Comparison of ENCODE assay signal across 8 cellular contexts in the genomic region with DNA sequence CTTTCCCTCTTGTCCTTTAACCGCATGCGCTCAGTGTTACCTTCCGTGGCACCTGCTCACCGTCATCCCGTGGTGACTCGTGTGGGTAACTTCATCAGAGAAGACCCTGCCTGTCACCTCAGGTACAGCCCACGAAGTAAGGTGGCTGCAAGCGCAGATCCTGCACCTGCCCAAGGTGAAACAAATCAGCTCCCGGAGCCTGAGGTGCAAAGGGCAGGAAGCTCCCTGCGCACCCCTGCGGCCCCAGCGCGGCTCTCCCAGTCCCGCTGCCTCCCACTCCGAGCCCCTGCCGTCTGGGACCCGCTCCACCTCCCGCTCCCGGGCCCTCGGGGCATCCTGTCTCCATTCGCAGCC.
A peak's percentile ranks its signal among the peaks of the same experiment; 100 is the strongest.
DNase-seq lines count a peak whose midpoint lies in the region; ATAC-seq and TF ChIP-seq lines count a peak whose summit lies in the region.

No MANE protein-coding gene starts in this region.

- H3K9me3 ChIP-seq in HUES6 (ENCODE audit: control insufficient read depth, insufficient read depth, low read depth, low read length), result no peaks in the 10 kb centered on the region
- H3K9me3 ChIP-seq in ectodermal cell (ENCODE audit: control insufficient read depth, low read length), result no peaks in the 10 kb centered on the region

- H3K27me3 Mint-ChIP-seq in neural crest cell (ENCODE audit: low read depth), result peaks cover 51% of the 10 kb centered on the region

- H3K4me1 ChIP-seq in HUES6 (ENCODE audit: control insufficient read depth, insufficient read depth, low read length) (no peaks in the 10 kb centered on the region), ectodermal cell (ENCODE audit: control insufficient read depth, insufficient read depth, low read length) (no peaks in the 10 kb centered on the region)

- H3K36me3 ChIP-seq in BJ (ENCODE audit: control insufficient read depth, insufficient read depth, low read length), result no peaks in the 10 kb centered on the region
- H3K36me3 ChIP-seq in HUES6 (ENCODE audit: control insufficient read depth, insufficient read depth, low read length), result no peaks in the 10 kb centered on the region
- H3K36me3 ChIP-seq in ectodermal cell (ENCODE audit: control insufficient read depth, insufficient read depth, low read length), result no peaks in the 10 kb centered on the region

- H3K27ac ChIP-seq in HUES6 (ENCODE audit: low read depth, low read length) (no peak overlapping the region), ectodermal cell (ENCODE audit: insufficient read depth, low read depth, low read length, poor library complexity, severe bottlenecking) (no peak overlapping the region)

- peak overlapping the region; percentile 72 for H3K9ac ChIP-seq in HUES6 (ENCODE audit: low read length)

- peaks cover 8% of the 10 kb centered on the region for H3K4me1 Mint-ChIP-seq in neural crest cell

- peak overlapping the region; percentile 79 for H3K4me3 Mint-ChIP-seq in neural crest cell

- TF ChIP-seq CTCF in BJ (IDR thresholded peaks at IDR 0.05; ENCODE audit: insufficient read depth, low read depth, low read length), result no peak
- no peak for TF ChIP-seq CTCF in neural crest cell (conservative IDR thresholded peaks at IDR 0.05)

- POLR2A ChIA-PET in BJ (lab: Charles Lee), result no interaction called here

- no peaks in the 10 kb centered on the region for H3K36me3 Mint-ChIP-seq in neural crest cell (ENCODE audit: low read depth)

- H3K27me3 ChIP-seq in BJ (ENCODE audit: control insufficient read depth, insufficient read depth, low read length) (no peaks in the 10 kb centered on the region), HUES6 (ENCODE audit: control insufficient read depth, insufficient read depth, low read length) (peaks cover 64% of the 10 kb centered on the region), ectodermal cell (ENCODE audit: control insufficient read depth, insufficient read depth, low read length, poor library complexity, severe bottlenecking) (peaks cover 45% of the 10 kb centered on the region)

- 38 to 41% methylated on average over 21 of the region's 21 CpGs for WGBS in ectodermal cell, 2 experiments

- H3K27ac Mint-ChIP-seq in neural crest cell (ENCODE audit: unreplicated experiment), result peak overlapping the region; percentile 35

- no peak for DNase-seq in BJ (ENCODE audit: low read depth)
- DNase-seq in neural crest cell (ENCODE audit: low read depth, low spot score), result no peak
- DNase-seq in stimulated activated CD4-positive, alpha-beta T cell treated with anti-CD3 and anti-CD28 coated beads, Interleukin-15, amount 100 ng/mL, for 24 hours, result no peak
- no peak for DNase-seq in NCI-H226

- H3K4me3 ChIP-seq in BJ (ENCODE audit: low read depth, low read length), result peak overlapping the region; percentile 52
- H3K4me3 ChIP-seq in HUES6 (ENCODE audit: low read depth, low read length), result peak overlapping the region; percentile 75
- H3K4me3 ChIP-seq in ectodermal cell (ENCODE audit: insufficient read depth, low read depth, low read length), result peak overlapping the region; percentile 49

- CTCF ChIA-PET in BJ (lab: Yijun Ruan, JAX), result interaction anchor here (0.6 to 6.0 kb wide), 72 partner anchors 9 to 494 kb away, joined by 3 to 398 read pairs (median 7); partner anchors contain the start of genes EGFR and SEC61G

- H3K9me3 Mint-ChIP-seq in neural crest cell, result peaks cover 4% of the 10 kb centered on the region

- no peak for ATAC-seq in HG02642 (IDR thresholded peaks at IDR 0.05; ENCODE audit: poor library complexity, unreplicated experiment)
- no peak for ATAC-seq in HG02885 (IDR thresholded peaks at IDR 0.05; ENCODE audit: poor library complexity, unreplicated experiment)
